In the genomic region with DNA sequence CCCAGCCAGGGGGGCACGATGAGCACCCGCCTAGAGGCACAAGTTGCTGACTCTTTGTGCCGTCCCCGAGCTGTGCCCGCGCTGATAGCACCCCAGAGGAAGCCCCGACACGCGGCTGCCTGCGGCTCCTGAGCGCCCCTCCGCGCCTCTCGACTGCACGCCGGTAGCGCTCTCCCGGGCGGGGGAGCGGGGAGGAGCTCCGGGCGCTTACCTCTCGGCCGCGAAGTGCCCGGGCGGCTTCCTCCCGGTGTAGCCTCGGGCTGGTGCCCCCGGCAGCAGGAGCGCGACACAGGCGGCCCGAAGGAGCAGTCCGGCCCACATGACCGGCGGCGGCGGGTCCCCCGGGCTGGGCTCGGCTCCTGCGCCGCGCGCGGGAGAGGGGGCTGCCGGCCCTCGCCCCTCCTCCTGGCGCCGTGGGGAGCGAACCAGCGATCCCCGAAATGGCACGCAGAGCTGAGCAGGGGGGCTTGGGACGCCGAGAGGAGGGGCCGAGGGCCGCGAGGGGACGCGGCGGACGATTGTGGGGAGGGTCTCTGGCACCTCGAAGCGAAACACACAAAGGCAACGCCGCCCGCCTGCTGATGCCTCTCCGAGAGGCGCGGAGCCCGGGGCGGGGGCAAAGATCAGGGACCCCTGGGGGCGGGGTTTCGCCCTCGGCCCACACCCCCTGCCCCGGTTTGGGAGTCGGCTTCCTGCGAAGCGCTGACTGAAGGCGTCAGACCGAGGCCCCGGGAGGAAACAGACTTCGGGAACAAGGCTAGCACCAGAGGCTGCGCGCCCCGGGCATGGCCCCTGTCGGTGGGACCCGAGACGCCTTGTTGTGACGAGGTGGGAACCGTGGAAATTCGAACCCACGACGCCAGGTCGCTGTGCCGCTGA, we compare ENCODE assay signal across 8 cellular contexts. TPM values are rescaled to one million over a fixed set of nuclear protein-coding genes. Genes with fewer than 3 reads are reported as not detected.
DNase-seq lines count a peak whose midpoint lies in the region; ATAC-seq and TF ChIP-seq lines count a peak whose summit lies in the region.

A gene with protein sequence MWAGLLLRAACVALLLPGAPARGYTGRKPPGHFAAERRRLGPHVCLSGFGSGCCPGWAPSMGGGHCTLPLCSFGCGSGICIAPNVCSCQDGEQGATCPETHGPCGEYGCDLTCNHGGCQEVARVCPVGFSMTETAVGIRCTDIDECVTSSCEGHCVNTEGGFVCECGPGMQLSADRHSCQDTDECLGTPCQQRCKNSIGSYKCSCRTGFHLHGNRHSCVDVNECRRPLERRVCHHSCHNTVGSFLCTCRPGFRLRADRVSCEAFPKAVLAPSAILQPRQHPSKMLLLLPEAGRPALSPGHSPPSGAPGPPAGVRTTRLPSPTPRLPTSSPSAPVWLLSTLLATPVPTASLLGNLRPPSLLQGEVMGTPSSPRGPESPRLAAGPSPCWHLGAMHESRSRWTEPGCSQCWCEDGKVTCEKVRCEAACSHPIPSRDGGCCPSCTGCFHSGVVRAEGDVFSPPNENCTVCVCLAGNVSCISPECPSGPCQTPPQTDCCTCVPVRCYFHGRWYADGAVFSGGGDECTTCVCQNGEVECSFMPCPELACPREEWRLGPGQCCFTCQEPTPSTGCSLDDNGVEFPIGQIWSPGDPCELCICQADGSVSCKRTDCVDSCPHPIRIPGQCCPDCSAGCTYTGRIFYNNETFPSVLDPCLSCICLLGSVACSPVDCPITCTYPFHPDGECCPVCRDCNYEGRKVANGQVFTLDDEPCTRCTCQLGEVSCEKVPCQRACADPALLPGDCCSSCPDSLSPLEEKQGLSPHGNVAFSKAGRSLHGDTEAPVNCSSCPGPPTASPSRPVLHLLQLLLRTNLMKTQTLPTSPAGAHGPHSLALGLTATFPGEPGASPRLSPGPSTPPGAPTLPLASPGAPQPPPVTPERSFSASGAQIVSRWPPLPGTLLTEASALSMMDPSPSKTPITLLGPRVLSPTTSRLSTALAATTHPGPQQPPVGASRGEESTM (minus strand): TSS at position 600 of the 879 bp plus-strand sequence. CDS start 279 bp downstream, at position 321.

- H3K27ac Mint-ChIP-seq in activated CD8-positive, alpha-beta memory T cell treated with anti-CD3 and anti-CD28 coated beads, Interleukin-2, amount 10 ng/mL, durations not matched to agents 7 days and 5 days: peak within 1 kb of the TSS; percentile 72
- peak within 1 kb of the TSS in 1 of 9 donors; percentile 46 for H3K27ac Mint-ChIP-seq in naive thymus-derived CD4-positive, alpha-beta T cell
- peak within 1 kb of the TSS; percentile 85 to 97 for H3K27ac Mint-ChIP-seq in stimulated activated naive CD8-positive, alpha-beta T cell treated with anti-CD3 and anti-CD28 coated beads, Interleukin-15, amount 100 ng/mL, for 72 hours

- peak within 1 kb of the TSS; percentile 60 for H3K4me3 ChIP-seq in epithelial cell of esophagus (ENCODE audit: low read length)
- H3K4me3 ChIP-seq in naive thymus-derived CD4-positive, alpha-beta T cell (ENCODE audit: low read length): peak within 1 kb of the TSS; percentile 73

- peak; percentile 64 for DNase-seq in AG08395 (ENCODE audit: low spot score)
- peak; percentile 60 to 92 for DNase-seq in NCI-H526 (lab: John Stamatoyannopoulos, UW)
- DNase-seq in activated CD8-positive, alpha-beta memory T cell treated with anti-CD3 and anti-CD28 coated beads, Interleukin-2, amount 10 ng/mL, durations not matched to agents 7 days and 5 days: peak; percentile 85
- DNase-seq in epithelial cell of esophagus (ENCODE audit: low read depth): peak; percentile 60
- DNase-seq in naive thymus-derived CD4-positive, alpha-beta T cell: peak; percentile 35 to 78 (median 57)
- peak; percentile 82 to 85 for DNase-seq in stimulated activated naive CD8-positive, alpha-beta T cell treated with anti-CD3 and anti-CD28 coated beads, Interleukin-15, amount 100 ng/mL, for 72 hours

- POLR2A ChIA-PET in naive thymus-derived CD4-positive, alpha-beta T cell (lab: Charles Lee): interaction anchor here (1.4 kb wide), 1 partner anchor 39 kb away, joined by 4 read pairs; no protein-coding TSS in a partner anchor

- CTCF ChIA-PET in activated CD8-positive, alpha-beta memory T cell treated with anti-CD3 and anti-CD28 coated beads, Interleukin-2, amount 10 ng/mL, durations not matched to agents 7 days and 5 days (lab: Charles Lee): interaction anchor here (0.6 to 3.6 kb wide), 24 partner anchors 14 to 382 kb away, joined by 3 to 44 read pairs (median 4); partner anchors contain the start of genes CYB561A3, TMEM109 and TMEM138
- CTCF ChIA-PET in naive thymus-derived CD4-positive, alpha-beta T cell (lab: Charles Lee): no interaction called here

- peaks cover 13% of the 10 kb centered on the region for H3K27me3 Mint-ChIP-seq in activated CD8-positive, alpha-beta memory T cell treated with anti-CD3 and anti-CD28 coated beads, Interleukin-2, amount 10 ng/mL, durations not matched to agents 7 days and 5 days
- H3K27me3 Mint-ChIP-seq in naive thymus-derived CD4-positive, alpha-beta T cell: peaks cover 0 to 25% (median 9%) of the 10 kb centered on the region in 5 donors
- peaks cover 8% of the 10 kb centered on the region for H3K27me3 Mint-ChIP-seq in stimulated activated naive CD8-positive, alpha-beta T cell treated with anti-CD3 and anti-CD28 coated beads, Interleukin-15, amount 100 ng/mL, for 72 hours

- H3K27me3 ChIP-seq in naive thymus-derived CD4-positive, alpha-beta T cell (ENCODE audit: control insufficient read depth in 2 of 2, insufficient read depth in 2 of 2, low read length in 2 of 2): no peaks in the 10 kb centered on the region

- H3K36me3 Mint-ChIP-seq in activated CD8-positive, alpha-beta memory T cell treated with anti-CD3 and anti-CD28 coated beads, Interleukin-2, amount 10 ng/mL, durations not matched to agents 7 days and 5 days: peaks cover 17% of the 10 kb centered on the region
- peaks cover 0 to 21% (median 15%) of the 10 kb centered on the region in 5 donors for H3K36me3 Mint-ChIP-seq in naive thymus-derived CD4-positive, alpha-beta T cell

- H3K4me1 Mint-ChIP-seq in activated CD8-positive, alpha-beta memory T cell treated with anti-CD3 and anti-CD28 coated beads, Interleukin-2, amount 10 ng/mL, durations not matched to agents 7 days and 5 days: peaks cover 41% of the 10 kb centered on the region
- H3K4me1 Mint-ChIP-seq in naive thymus-derived CD4-positive, alpha-beta T cell: peaks cover 15 to 40% (median 39%) of the 10 kb centered on the region in 7 donors
- peaks cover 53% of the 10 kb centered on the region for H3K4me1 Mint-ChIP-seq in stimulated activated naive CD8-positive, alpha-beta T cell treated with anti-CD3 and anti-CD28 coated beads, Interleukin-15, amount 100 ng/mL, for 72 hours

- TF ChIP-seq CTCF in epithelial cell of esophagus (IDR thresholded peaks at IDR 0.05; ENCODE audit: insufficient read depth, low read depth, low read length, missing control alignments): peak; percentile 10

- no peaks in the 10 kb centered on the region for H3K9me3 ChIP-seq in naive thymus-derived CD4-positive, alpha-beta T cell (ENCODE audit: control insufficient read depth in 2 of 3, low read length in 3 of 3)

- ATAC-seq in GM18868 (IDR thresholded peaks at IDR 0.05; ENCODE audit: unreplicated experiment) (peak; percentile 75), HG03139 (IDR thresholded peaks at IDR 0.05; ENCODE audit: unreplicated experiment) (peak; percentile 72)
- ATAC-seq in activated CD8-positive, alpha-beta memory T cell treated with anti-CD3 and anti-CD28 coated beads, Interleukin-2, amount 10 ng/mL, durations not matched to agents 7 days and 5 days: peak; percentile 89
- peak; percentile 92 for ATAC-seq in naive thymus-derived CD4-positive, alpha-beta T cell
- ATAC-seq in stimulated activated naive CD8-positive, alpha-beta T cell treated with anti-CD3 and anti-CD28 coated beads, Interleukin-15, amount 100 ng/mL, for 72 hours: peak; percentile 89

- peak within 1 kb of the TSS; percentile 76 for H3K4me3 Mint-ChIP-seq in activated CD8-positive, alpha-beta memory T cell treated with anti-CD3 and anti-CD28 coated beads, Interleukin-2, amount 10 ng/mL, durations not matched to agents 7 days and 5 days
- H3K4me3 Mint-ChIP-seq in naive thymus-derived CD4-positive, alpha-beta T cell: peak within 1 kb of the TSS; percentile 72 to 86 (median 80)
- H3K4me3 Mint-ChIP-seq in stimulated activated naive CD8-positive, alpha-beta T cell treated with anti-CD3 and anti-CD28 coated beads, Interleukin-15, amount 100 ng/mL, for 72 hours: peak within 1 kb of the TSS; percentile 92 to 99

- no peak within 1 kb of the TSS for H3K27ac ChIP-seq in naive thymus-derived CD4-positive, alpha-beta T cell (ENCODE audit: low read depth, low read length)

- H3K9me3 Mint-ChIP-seq in activated CD8-positive, alpha-beta memory T cell treated with anti-CD3 and anti-CD28 coated beads, Interleukin-2, amount 10 ng/mL, durations not matched to agents 7 days and 5 days (ENCODE audit: low read depth): no peaks in the 10 kb centered on the region
- peaks cover 0 to 5% (median 0%) of the 10 kb centered on the region in 11 donors for H3K9me3 Mint-ChIP-seq in naive thymus-derived CD4-positive, alpha-beta T cell
- no peaks in the 10 kb centered on the region for H3K9me3 Mint-ChIP-seq in stimulated activated naive CD8-positive, alpha-beta T cell treated with anti-CD3 and anti-CD28 coated beads, Interleukin-15, amount 100 ng/mL, for 72 hours

- no peaks in the 10 kb centered on the region for H3K4me1 ChIP-seq in naive thymus-derived CD4-positive, alpha-beta T cell (ENCODE audit: control insufficient read depth in 2 of 2, insufficient read depth in 2 of 2, low read length in 2 of 2)

- intact Hi-C loops in naive thymus-derived CD4-positive, alpha-beta T cell (cut with micrococcal nuclease): loop anchor here (1.0 to 5.0 kb wide), 3 partner anchors 37 to 464 kb away; partner anchors contain the start of genes DDB1 (in 1 of the 2) and TKFC (in 1 of the 2)

- peaks cover 0 to 16% (median under 1%) of the 10 kb centered on the region in 3 experiments for H3K36me3 ChIP-seq in naive thymus-derived CD4-positive, alpha-beta T cell (ENCODE audit: control insufficient read depth in 2 of 3, insufficient read depth in 3 of 3, low read length in 3 of 3)

RNA-seq across cellular contexts. Expression of the gene that starts here (rescaled TPM):
- 1 to 10 TPM; 3.8 to 3.9 TPM for total RNA-seq in activated CD8-positive, alpha-beta memory T cell treated with anti-CD3 and anti-CD28 coated beads, Interleukin-2, amount 10 ng/mL, durations not matched to agents 7 days and 5 days
- total RNA-seq in naive thymus-derived CD4-positive, alpha-beta T cell: 1 to 10 TPM in 1 of 5 experiments, under 1 TPM in 4; 0.16 to 3.8 (median 0.49) TPM
- not detected for polyA plus RNA-seq in naive thymus-derived CD4-positive, alpha-beta T cell
